ENCODE assay signal across 18 cellular contexts in genomic region chr13:72141845-72142470, GRCh38.
A peak's percentile ranks its signal among the peaks of the same experiment; 100 is the strongest.
DNase-seq lines count a peak whose midpoint lies in the region; FAIRE-seq and TF ChIP-seq lines count a peak whose summit lies in the region.
"Had no signal": no experiment of that assay in that cellular context is flagged by ENCODE, and none has a peak within 500 bp of the region (broad histone marks: within the 10 kb centered on the region; RNA-seq: fewer than 3 reads in every experiment).

No MANE protein-coding gene starts in this region.

- H3K4me3 Mint-ChIP-seq in mesothelial cell of epicardium = no peak overlapping the region
- H3K4me3 Mint-ChIP-seq: naive thymus-derived CD4-positive, alpha-beta T cell had no signal

- TF ChIP-seq POLR2A in thyroid gland (IDR thresholded peaks at IDR 0.05) (no peak), tibial nerve (IDR thresholded peaks at IDR 0.05) (no peak)

- WGBS in thyroid gland, 2 donors = 13 to 17% methylated on average over 3 of the region's 3 CpGs
- 26 to 27% methylated on average over 3 of the region's 3 CpGs for WGBS in tibial nerve, 2 donors

- peak; percentile 46 for FAIRE-seq in endometrium (lab: Jason Lieb, UNC)

- H3K27ac ChIP-seq in thyroid gland (peak overlapping the region; percentile 1 to 72 (median 29)), tibial nerve (no peak overlapping the region)
- H3K27ac ChIP-seq: C4-2B, KMS-11, left lung had no signal

- H3K4me1 ChIP-seq in thyroid gland (peaks cover 13 to 24% of the 10 kb centered on the region in 2 donors), tibial nerve (no peaks in the 10 kb centered on the region)
- H3K4me1 ChIP-seq: left lung had no signal

- intact Hi-C loops in thyroid gland (cut with DNase I) = no loop called here

- H3K36me3 ChIP-seq in thyroid gland (no peaks in the 10 kb centered on the region), tibial nerve (no peaks in the 10 kb centered on the region)
- H3K36me3 ChIP-seq: left lung had no signal

- peak overlapping the region; percentile 67 for H3K27ac Mint-ChIP-seq in mesothelial cell of epicardium
- H3K27ac Mint-ChIP-seq: naive thymus-derived CD4-positive, alpha-beta T cell had no signal

- no peaks in the 10 kb centered on the region for H3K27me3 ChIP-seq in thyroid gland
- H3K27me3 ChIP-seq in tibial nerve = no peaks in the 10 kb centered on the region
- H3K27me3 ChIP-seq: left lung had no signal

- TF ChIP-seq EP300 in tibial nerve (IDR thresholded peaks at IDR 0.05) = no peak

- H3K4me1 Mint-ChIP-seq in mesothelial cell of epicardium = peaks cover 42% of the 10 kb centered on the region
- H3K4me1 Mint-ChIP-seq: naive thymus-derived CD4-positive, alpha-beta T cell had no signal

- H3K9me3 ChIP-seq in thyroid gland = no peaks in the 10 kb centered on the region
- H3K9me3 ChIP-seq in tibial nerve = no peaks in the 10 kb centered on the region
- H3K9me3 ChIP-seq: left lung had no signal

- TF ChIP-seq CTCF in mesothelial cell of epicardium (IDR thresholded peaks at IDR 0.05; ENCODE audit: unreplicated experiment) (no peak), thyroid gland (IDR thresholded peaks at IDR 0.05) (no peak), tibial nerve (IDR thresholded peaks at IDR 0.05) (no peak)

- H3K36me3 Mint-ChIP-seq in mesothelial cell of epicardium = no peaks in the 10 kb centered on the region
- H3K36me3 Mint-ChIP-seq: naive thymus-derived CD4-positive, alpha-beta T cell had no signal

- H3K4me3 ChIP-seq in thyroid gland (replicated peaks in 1 of 3) = no peak overlapping the region
- H3K4me3 ChIP-seq in tibial nerve = no peak overlapping the region
- H3K4me3 ChIP-seq: left lung had no signal

- DNase-seq in NCI-H1105 treated with DMSO at 0.1 percent for 48 hours (lab: John Stamatoyannopoulos, UW) = peak; percentile 6
- DNase-seq in NCI-H1105 (lab: John Stamatoyannopoulos, UW) = no peak
- DNase-seq in mesothelial cell of epicardium (ENCODE audit: low spot score in 2 of 2, unreplicated experiment in 2 of 2) = no peak
- DNase-seq in thyroid gland = no peak
- no peak for DNase-seq in central memory CD4-positive, alpha-beta T cell
- DNase-seq in tibial nerve (ENCODE audit: low spot score in 2 of 2) = no peak
- no peak for DNase-seq in DMS153 (lab: John Stamatoyannopoulos, UW)
- DNase-seq: 8988T; activated CD4-positive, alpha-beta T cell treated with anti-CD3 and anti-CD28 coated beads for 4 hours; activated naive CD4-positive, alpha-beta T cell treated with anti-CD3 and anti-CD28 coated beads, Interleukin-2, amount 50 U/mL, for 16 hours; left lung; naive thymus-derived CD4-positive, alpha-beta T cell; NCI-H1417 treated with DMSO at 0.1 percent for 48 hours; retina; stimulated activated CD4-positive, alpha-beta T cell treated with anti-CD3 and anti-CD28 coated beads, Interleukin-2, amount 100 ng/mL, for 24 hours had no signal

- H3K27me3 Mint-ChIP-seq in mesothelial cell of epicardium (ENCODE audit: low read depth) = no peaks in the 10 kb centered on the region
- H3K27me3 Mint-ChIP-seq: naive thymus-derived CD4-positive, alpha-beta T cell had no signal

- no peaks in the 10 kb centered on the region for H3K9me3 Mint-ChIP-seq in mesothelial cell of epicardium

Comparison
In these comparisons a context has a peak if more than half of its experiments do, and no peak if none do; other contexts are left out.
1. H3K27ac ChIP-seq: peak in thyroid gland (3 of 3); none in tibial nerve (0 of 4).